ENCODE assay signal across 14 cellular contexts in the genomic region with DNA sequence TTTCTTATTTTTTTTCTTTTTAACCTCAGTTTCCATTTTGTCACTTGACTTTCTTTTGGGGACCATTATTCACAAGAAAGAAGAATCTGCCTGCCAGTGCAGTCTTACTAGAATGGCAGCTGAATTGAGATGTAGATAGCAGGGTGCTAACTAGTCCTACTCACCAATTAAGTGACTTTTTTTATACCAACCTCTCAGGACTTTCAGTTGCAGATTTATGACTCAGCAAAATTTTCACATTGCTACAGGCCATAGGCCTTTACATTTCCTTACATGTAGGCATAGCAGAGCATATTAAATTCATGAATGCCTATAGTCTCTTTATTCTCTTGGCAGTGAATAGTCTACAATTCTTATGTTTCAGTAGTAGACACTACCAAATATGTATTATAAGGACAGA. TPM values are rescaled to one million over a fixed set of nuclear protein-coding genes. Genes with fewer than 3 reads are reported as not detected.
DNase-seq lines count a peak whose midpoint lies in the region; ATAC-seq lines count a peak whose summit lies in the region.
"Had no signal": no experiment of that assay in that cellular context is flagged by ENCODE, and none has a peak within 500 bp of the region (broad histone marks: within the 10 kb centered on the region; RNA-seq: fewer than 3 reads in every experiment).

No MANE protein-coding gene starts in this region.

- peaks cover 16% of the 10 kb centered on the region for H3K36me3 ChIP-seq in SK-N-MC (ENCODE audit: insufficient read depth, low read length)

- DNase-seq in SK-N-MC (ENCODE audit: low read depth, low spot score) (peak; percentile 8), renal cortical epithelial cell (ENCODE audit: low read depth) (peak; percentile 45), posterior vena cava (ENCODE audit: low spot score) (no peak), left colon (no peak)
- no peak for DNase-seq in activated naive CD4-positive, alpha-beta T cell treated with anti-CD3 and anti-CD28 coated beads, Interleukin-2, amount 50 U/mL, for 16 hours
- DNase-seq: activated T-cell treated with anti-CD3 and anti-CD28 coated beads, Interleukin-2, amount 50 U/mL, for 48 hours; caudate nucleus; naive B cell; NCI-H345; Right ventricle myocardium superior; WERI-Rb-1 had no signal

- H3K9ac ChIP-seq in SK-N-MC (ENCODE audit: insufficient read length), result no peak overlapping the region

- peak overlapping the region; percentile 77 for H3K27ac ChIP-seq in SK-N-MC
- H3K27ac ChIP-seq: esophagus muscularis mucosa, WERI-Rb-1 had no signal

- H3K4me3 ChIP-seq in SK-N-MC, result no peak overlapping the region
- H3K4me3 ChIP-seq: esophagus muscularis mucosa had no signal

- intact Hi-C loops in posterior vena cava (cut with DNase I) (no loop called here), left colon (cut with DNase I, micrococcal nuclease) (no loop called here)

- H3K9me3 ChIP-seq in SK-N-MC (ENCODE audit: low read depth, low read length), result no peaks in the 10 kb centered on the region
- H3K9me3 ChIP-seq: esophagus muscularis mucosa had no signal

- ATAC-seq in GM19351 (IDR thresholded peaks at IDR 0.05; ENCODE audit: unreplicated experiment), result peak; percentile 42
- peak; percentile 36 for ATAC-seq in HG02973 (IDR thresholded peaks at IDR 0.05; ENCODE audit: unreplicated experiment)
- ATAC-seq in left colon, result no peak

RNA-seq across cellular contexts. Expression of gene FKTN, which starts 54.1 kb away (rescaled TPM):
- total RNA-seq in renal cortical epithelial cell (32.6 and 38.2 TPM in 2 replicates), posterior vena cava (10 to 100 TPM; 14.7 to 17.4 TPM), left colon (10 to 100 TPM; 11.9 to 15.7 TPM)

RNA-seq across cellular contexts. Expression of gene FSD1L, which starts 56.0 kb away (rescaled TPM):
- 9.4 and 12.1 TPM in 2 replicates for total RNA-seq in renal cortical epithelial cell
- 1 to 10 TPM; 5.5 to 8.7 TPM for total RNA-seq in posterior vena cava
- total RNA-seq in left colon, result 1 to 10 TPM; 3.8 to 7.8 TPM

Comparison
In these comparisons a context has a peak if more than half of its experiments do, and no peak if none do; other contexts are left out.
1. DNase-seq: peak in SK-N-MC (single experiment) and renal cortical epithelial cell (single experiment); none in posterior vena cava (single experiment), activated naive CD4-positive, alpha-beta T cell treated with anti-CD3 and anti-CD28 coated beads, Interleukin-2, amount 50 U/mL, for 16 hours (single experiment) and left colon (0 of 2).